Comparison of ENCODE assay signal across 28 cellular contexts in the genomic region with DNA sequence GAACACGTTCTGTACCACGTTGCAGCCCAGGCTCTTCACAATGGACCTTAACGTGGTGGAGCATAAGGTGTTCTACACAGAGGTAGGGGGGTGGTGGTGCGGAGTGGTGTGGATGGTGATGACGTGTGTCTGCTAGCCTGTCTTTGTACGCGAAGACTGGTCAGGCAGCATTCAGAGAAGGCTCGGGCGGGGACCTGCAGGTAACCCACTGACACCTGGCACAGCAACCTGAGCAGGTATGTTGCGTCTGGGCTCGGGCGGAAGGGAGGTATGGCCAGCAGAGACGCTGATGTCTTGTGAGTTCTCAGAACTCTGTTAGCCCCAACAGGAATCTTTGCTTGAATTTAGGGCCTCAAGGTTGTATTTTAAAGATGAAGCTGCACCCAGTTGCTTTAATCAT.
"Had no signal": no experiment of that assay in that cellular context is flagged by ENCODE, and none has a peak within 500 bp of the region (broad histone marks: within the 10 kb centered on the region; RNA-seq: fewer than 3 reads in every experiment).

No MANE protein-coding gene starts in this region.

- H3K27me3 Mint-ChIP-seq: activated CD4-positive, alpha-beta memory T cell treated with anti-CD3 and anti-CD28 coated beads for 36 hours; activated T-helper 17 cell treated with anti-CD3 and anti-CD28 coated beads, Interleukin-2, amount 50 U/mL, for 72 hours; naive B cell; stimulated activated memory B cell treated with anti-CD40 and anti-IgM and Interleukin-4, amounts not matched to agents 10 μg/mL and 1 μg/mL and 100 μg/mL, for 72 hours had no signal

- H3K9me3 ChIP-seq: breast epithelium, gastrocnemius medialis, psoas muscle, sigmoid colon, suprapubic skin, tibial artery had no signal

- H3K27me3 ChIP-seq: breast epithelium, dorsolateral prefrontal cortex, gastrocnemius medialis, hepatocyte, sigmoid colon, suprapubic skin, tibial artery had no signal

- H3K4me3 Mint-ChIP-seq: activated CD4-positive, alpha-beta memory T cell treated with anti-CD3 and anti-CD28 coated beads for 36 hours; activated T-helper 17 cell treated with anti-CD3 and anti-CD28 coated beads, Interleukin-2, amount 50 U/mL, for 72 hours; mesothelial cell of epicardium; naive B cell; stimulated activated memory B cell treated with anti-CD40 and anti-IgM and Interleukin-4, amounts not matched to agents 10 μg/mL and 1 μg/mL and 100 μg/mL, for 72 hours had no signal

- H3K27ac Mint-ChIP-seq: activated CD4-positive, alpha-beta memory T cell treated with anti-CD3 and anti-CD28 coated beads for 36 hours; activated naive CD4-positive, alpha-beta T cell treated with anti-CD3 and anti-CD28 coated beads, Interleukin-2, amount 50 U/mL, for 72 hours; activated T-helper 17 cell treated with anti-CD3 and anti-CD28 coated beads, Interleukin-2, amount 50 U/mL, for 72 hours; mesothelial cell of epicardium; stimulated activated memory B cell treated with anti-CD40 and anti-IgM and Interleukin-4, amounts not matched to agents 10 μg/mL and 1 μg/mL and 100 μg/mL, for 72 hours had no signal

- H3K9me3 Mint-ChIP-seq: activated CD4-positive, alpha-beta memory T cell treated with anti-CD3 and anti-CD28 coated beads for 36 hours; activated naive CD4-positive, alpha-beta T cell treated with anti-CD3 and anti-CD28 coated beads, Interleukin-2, amount 50 U/mL, for 72 hours; activated T-helper 17 cell treated with anti-CD3 and anti-CD28 coated beads, Interleukin-2, amount 50 U/mL, for 72 hours; mesothelial cell of epicardium; naive B cell; stimulated activated memory B cell treated with anti-CD40 and anti-IgM and Interleukin-4, amounts not matched to agents 10 μg/mL and 1 μg/mL and 100 μg/mL, for 72 hours had no signal

- DNase-seq: activated CD4-positive, alpha-beta memory T cell treated with anti-CD3 and anti-CD28 coated beads for 36 hours; activated CD4-positive, alpha-beta T cell treated with anti-CD3 and anti-CD28 coated beads for 48 hours; activated CD8-positive, alpha-beta memory T cell treated with anti-CD3 and anti-CD28 coated beads, Interleukin-2, amount 50 U/mL, for 4 hours; activated gamma-delta T cell treated with Interleukin-2 at 50 U/mL for 16 hours; activated T-cell treated with anti-CD3 and anti-CD28 coated beads, Interleukin-2, amount 50 U/mL, for 1 hour; central memory CD4-positive, alpha-beta T cell; effector memory CD4-positive, alpha-beta T cell; erythroblast; gastrocnemius medialis; islet precursor cell; left ventricle myocardium superior; naive B cell; nucleus accumbens; psoas muscle; sigmoid colon; small intestine; stimulated activated CD4-positive, alpha-beta T cell treated with anti-CD3 and anti-CD28 coated beads, Interleukin-4, amount 100 ng/mL, for 24 hours; T-helper 9 cell; tibial artery had no signal

- H3K4me1 Mint-ChIP-seq: mesothelial cell of epicardium had no signal

- H3K4me3 ChIP-seq: breast epithelium, coronary artery, dorsolateral prefrontal cortex, gastrocnemius medialis, hepatocyte, psoas muscle, sigmoid colon, suprapubic skin, tibial artery had no signal

- ATAC-seq: activated naive CD4-positive, alpha-beta T cell treated with anti-CD3 and anti-CD28 coated beads, Interleukin-2, amount 50 U/mL, for 72 hours; activated T-helper 17 cell treated with anti-CD3 and anti-CD28 coated beads, Interleukin-2, amount 50 U/mL, for 72 hours; gastrocnemius medialis; left ventricle myocardium superior; psoas muscle; stimulated activated memory B cell treated with anti-CD40 and anti-IgM and Interleukin-4, amounts not matched to agents 10 μg/mL and 1 μg/mL and 100 μg/mL, for 72 hours had no signal
